Comparison of ENCODE assay signal across 1 cellular context in genomic region chr6:30614843-30615218, GRCh38.
TF ChIP-seq lines count a peak whose summit lies in the region.

No MANE protein-coding gene starts in this region.

TF ChIP-seq in IMR-90, 13 proteins besides CTCF, POLR2A, EP300 and RAD21 (continued from another document):
- peak; percentile 93 for TF ChIP-seq CEBPB (IDR thresholded peaks at IDR 0.05; ENCODE audit: low read depth, low read length)
- no peak for TF ChIP-seq MAFK (IDR thresholded peaks at IDR 0.05; ENCODE audit: low read depth, low read length)
